In the genomic region with DNA sequence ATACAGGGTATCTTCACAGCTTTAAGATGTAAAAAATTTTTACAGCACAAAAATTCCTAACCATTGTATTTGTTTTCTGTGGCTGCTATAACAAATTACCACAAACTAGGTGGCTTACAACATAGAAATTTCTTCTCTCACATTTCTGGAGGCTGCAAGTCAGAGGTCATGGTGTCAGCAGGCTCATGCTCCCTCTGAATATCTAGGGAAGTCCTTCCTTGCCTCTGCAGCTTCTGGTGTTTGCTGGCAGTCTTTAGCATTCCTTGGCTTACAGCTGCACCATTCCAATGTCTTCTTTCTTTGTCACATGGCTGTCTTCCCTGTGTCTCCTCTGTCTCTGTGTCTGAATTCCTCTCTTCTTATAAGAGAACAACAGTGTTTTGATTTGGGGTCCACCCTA, we compare ENCODE assay signal across 34 cellular contexts.
"Had no signal": no experiment of that assay in that cellular context is flagged by ENCODE, and none has a peak within 500 bp of the region (broad histone marks: within the 10 kb centered on the region; RNA-seq: fewer than 3 reads in every experiment).

No MANE protein-coding gene starts in this region.

- DNase-seq: Karpas-422, Kasumi-1, MG63, MM.1S, MV-4-11, NCI-H1048, NCI-H1092, NCI-H1092 treated with DMSO at 0.1 percent for 48 hours, NCI-H1105, NCI-H1105 treated with DMSO at 0.1 percent for 48 hours, NCI-H1417, NCI-H1417 treated with DMSO at 0.1 percent for 48 hours, NCI-H1436, NCI-H1436 treated with DMSO at 0.1 percent for 48 hours, NCI-H146, NCI-H1694, NCI-H1694 treated with DMSO at 0.1 percent for 48 hours, NCI-H187, NCI-H187 treated with DMSO at 0.1 percent for 48 hours, NCI-H1930, NCI-H2029, NCI-H2029 treated with DMSO at 0.1 percent for 48 hours, NCI-H2081, NCI-H2081 treated with DMSO at 0.1 percent for 48 hours, NCI-H2107, NCI-H2171, NCI-H2171 treated with DMSO at 0.1 percent for 48 hours, NCI-H2227 treated with DMSO at 0.1 percent for 48 hours, NCI-H226, NCI-H345, NCI-H446, NCI-H446 treated with DMSO at 0.1 percent for 48 hours, NCI-H510A, NCI-H510A treated with DMSO at 0.1 percent for 48 hours had no signal

- H3K27me3 ChIP-seq: MG63 had no signal

- H3K9me3 ChIP-seq: MG63 had no signal

- H3K36me3 ChIP-seq: MG63 had no signal

- H3K4me3 ChIP-seq: MG63 had no signal
